In genomic region chr5:145946112-145946861, GRCh38 we compare ENCODE assay signal across 9 cellular contexts. TPM values are rescaled to one million over a fixed set of nuclear protein-coding genes. Genes with fewer than 3 reads are reported as not detected.
DNase-seq lines count a peak whose midpoint lies in the region; ATAC-seq, FAIRE-seq and TF ChIP-seq lines count a peak whose summit lies in the region.
"Had no signal": no experiment of that assay in that cellular context is flagged by ENCODE, and none has a peak within 500 bp of the region (broad histone marks: within the 10 kb centered on the region; RNA-seq: fewer than 3 reads in every experiment).

No MANE protein-coding gene starts in this region.

- no peaks in the 10 kb centered on the region for H3K27me3 ChIP-seq in ACC112 (ENCODE audit: insufficient read depth, low read length)
- no peaks in the 10 kb centered on the region for H3K27me3 ChIP-seq in left ventricle myocardium inferior (ENCODE audit: low read depth)

- H3K36me3 Mint-ChIP-seq in T-helper 2 cell treated with Interferon-gamma antibody and Interleukin-4, amounts not matched to agents 5 μg/mL and 100 μg/mL, for 36 hours (ENCODE audit: low read depth): no peaks in the 10 kb centered on the region
- H3K36me3 Mint-ChIP-seq: brain had no signal

- H3K4me1 ChIP-seq in ACC112 (ENCODE audit: control insufficient read depth, insufficient read depth, low read length, unreplicated experiment): peaks cover 39% of the 10 kb centered on the region
- H3K4me1 ChIP-seq in left ventricle myocardium inferior: peaks cover 58% of the 10 kb centered on the region

- H3K4me3 ChIP-seq in ACC112 (ENCODE audit: low read depth, low read length) (no peak overlapping the region), left ventricle myocardium inferior (no peak overlapping the region)

- H3K4me1 Mint-ChIP-seq in T-helper 2 cell treated with Interferon-gamma antibody and Interleukin-4, amounts not matched to agents 5 μg/mL and 100 μg/mL, for 36 hours (ENCODE audit: low read depth): peaks cover 42% of the 10 kb centered on the region

- peaks cover 11% of the 10 kb centered on the region for H3K27me3 Mint-ChIP-seq in T-helper 2 cell treated with Interferon-gamma antibody and Interleukin-4, amounts not matched to agents 5 μg/mL and 100 μg/mL, for 36 hours (ENCODE audit: low read depth)

- no peaks in the 10 kb centered on the region for H3K9me3 Mint-ChIP-seq in T-helper 2 cell treated with Interferon-gamma antibody and Interleukin-4, amounts not matched to agents 5 μg/mL and 100 μg/mL, for 36 hours
- H3K9me3 Mint-ChIP-seq: brain had no signal

- no peak for TF ChIP-seq POLR2A in GM12891 (IDR thresholded peaks at IDR 0.05; ENCODE audit: low read depth, low read length)

- peak overlapping the region; percentile 19 for H3K4me3 Mint-ChIP-seq in T-helper 2 cell treated with Interferon-gamma antibody and Interleukin-4, amounts not matched to agents 5 μg/mL and 100 μg/mL, for 36 hours
- H3K4me3 Mint-ChIP-seq: brain had no signal

- H3K36me3 ChIP-seq in ACC112 (ENCODE audit: insufficient read depth, low read length) (no peaks in the 10 kb centered on the region), left ventricle myocardium inferior (no peaks in the 10 kb centered on the region)

- DNase-seq in T-helper 2 cell treated with Interferon-gamma antibody and Interleukin-4, amounts not matched to agents 5 μg/mL and 100 μg/mL, for 36 hours (ENCODE audit: low spot score): peak; percentile 59
- peak; percentile 32 for DNase-seq in left ventricle myocardium inferior
- DNase-seq in HPDE6-E6E7 (ENCODE audit: extremely low spot score): no peak
- DNase-seq in activated naive CD4-positive, alpha-beta T cell (lab: John Stamatoyannopoulos, UW): no peak
- no peak for DNase-seq in GM12891 (ENCODE audit: insufficient read length, low spot score)

- H3K9me3 ChIP-seq in left ventricle myocardium inferior (replicated peaks): no peaks in the 10 kb centered on the region

- no peaks in the 10 kb centered on the region for H3K79me2 ChIP-seq in ACC112 (ENCODE audit: control insufficient read depth, insufficient read depth, low read length, unreplicated experiment)

- FAIRE-seq in GM12891 (lab: Jason Lieb, UNC): no peak

- H2AFZ ChIP-seq in ACC112 (ENCODE audit: low read length, unreplicated experiment): no peak overlapping the region

- intact Hi-C loops in left ventricle myocardium inferior (cut with micrococcal nuclease): no loop called here

- peak; percentile 78 for ATAC-seq in GM19043 (IDR thresholded peaks at IDR 0.05; ENCODE audit: low read depth, unreplicated experiment)
- peak; percentile 79 for ATAC-seq in HG03159 (IDR thresholded peaks at IDR 0.05; ENCODE audit: unreplicated experiment)

- TF ChIP-seq CTCF in left ventricle myocardium inferior (IDR thresholded peaks at IDR 0.05; ENCODE audit: borderline replicate concordance): no peak

- peak overlapping the region; percentile 6 for H3K27ac ChIP-seq in ACC112 (ENCODE audit: low read depth, low read length)
- peak overlapping the region; percentile 80 for H3K27ac ChIP-seq in left ventricle myocardium inferior (replicated peaks)

- peak overlapping the region; percentile 74 for H3K27ac Mint-ChIP-seq in T-helper 2 cell treated with Interferon-gamma antibody and Interleukin-4, amounts not matched to agents 5 μg/mL and 100 μg/mL, for 36 hours

TF ChIP-seq in GM12891, 5 proteins besides CTCF, POLR2A, EP300 and RAD21:
- TF ChIP-seq PAX5 (IDR thresholded peaks at IDR 0.05; ENCODE audit: insufficient read depth, low read length, severe bottlenecking) (no peak), POLR2AphosphoS5 (IDR thresholded peaks at IDR 0.05; ENCODE audit: low read depth, low read length) (no peak)

RNA-seq across cellular contexts. Expression of gene SH3RF2, which starts 9.9 kb away (rescaled TPM):
- 376 TPM for total RNA-seq in left ventricle myocardium inferior
- polyA plus RNA-seq in GM12891 (2012; ENCODE audit: low read depth, missing spikeins): not detected

Comparison
In these comparisons a context has a peak if more than half of its experiments do, and no peak if none do; other contexts are left out.
1. DNase-seq: peak in T-helper 2 cell treated with Interferon-gamma antibody and Interleukin-4, amounts not matched to agents 5 μg/mL and 100 μg/mL, for 36 hours (single experiment) and left ventricle myocardium inferior (single experiment); none in HPDE6-E6E7 (single experiment), activated naive CD4-positive, alpha-beta T cell (0 of 4) and GM12891 (single experiment).